24 cellular contexts compared by ENCODE assay signal in the genomic region with DNA sequence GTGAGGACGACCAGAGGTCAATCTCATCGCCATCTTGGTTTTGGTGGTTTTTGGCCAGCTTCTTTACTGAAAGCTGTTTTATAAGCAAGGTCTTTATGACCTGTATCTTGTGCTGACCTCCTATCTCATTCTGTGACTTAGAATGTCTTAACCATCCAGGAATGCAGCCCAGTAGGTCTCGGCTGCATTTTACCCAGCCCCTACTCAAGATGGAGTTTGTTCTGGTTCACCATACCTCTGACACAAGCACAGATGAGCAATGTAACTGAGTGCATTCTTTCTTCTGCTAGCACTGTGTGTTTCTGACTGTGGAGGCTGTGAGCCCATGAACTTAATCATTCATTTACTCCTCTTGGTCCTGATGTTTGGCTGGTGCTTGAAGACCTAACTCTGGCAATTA.
"Had no signal": no experiment of that assay in that cellular context is flagged by ENCODE, and none has a peak within 500 bp of the region (broad histone marks: within the 10 kb centered on the region; RNA-seq: fewer than 3 reads in every experiment).

No MANE protein-coding gene starts in this region.

- H3K9ac ChIP-seq: SK-N-SH had no signal

- H3K36me3 ChIP-seq: adrenal gland, Peyer's patch, SJCRH30 had no signal

- DNase-seq: activated CD4-positive, alpha-beta T cell treated with anti-CD3 and anti-CD28 coated beads for 4 hours; activated CD8-positive, alpha-beta memory T cell treated with anti-CD3 and anti-CD28 coated beads, Interleukin-2, amount 50 U/mL, for 4 hours; activated CD8-positive, alpha-beta T cell treated with anti-CD3 and anti-CD28 coated beads for 36 hours; activated gamma-delta T cell treated with Interleukin-2 at 50 U/mL for 16 hours; activated naive CD4-positive, alpha-beta T cell treated with anti-CD3 and anti-CD28 coated beads, Interleukin-2, amount 10 ng/mL, durations not matched to agents 7 days and 5 days; activated naive CD8-positive, alpha-beta T cell treated with anti-CD3 and anti-CD28 coated beads for 36 hours; activated T-cell treated with anti-CD3 and anti-CD28 coated beads, Interleukin-2, amount 50 U/mL, for 72 hours; adrenal gland; anterior cingulate cortex; body of pancreas; MM.1S; NCI-H1105; NCI-H1436; NCI-H1694 treated with DMSO at 0.1 percent for 48 hours; NCI-H2081; NCI-H510A treated with DMSO at 0.1 percent for 48 hours; NCI-H69; Peyer's patch; Right ventricle myocardium superior; SJCRH30; SK-N-SH; T-helper 1 cell had no signal

- H3K27me3 ChIP-seq: adrenal gland, body of pancreas, Peyer's patch, SJCRH30 had no signal

- H3K4me3 ChIP-seq: adrenal gland, body of pancreas, Peyer's patch, SJCRH30 had no signal

- H3K4me1 ChIP-seq: adrenal gland, body of pancreas, Peyer's patch, SJCRH30 had no signal

- H3K4me2 ChIP-seq: SK-N-SH had no signal

- H3K9me3 ChIP-seq: adrenal gland, body of pancreas, Peyer's patch, SJCRH30, SK-N-SH had no signal

- H3K27ac ChIP-seq: adrenal gland, body of pancreas, Peyer's patch, RWPE1, SJCRH30, VCaP had no signal
